8 cellular contexts compared by ENCODE assay signal in genomic region chr12:69570545-69571399, GRCh38. TPM values are rescaled to one million over a fixed set of nuclear protein-coding genes. Genes with fewer than 3 reads are reported as not detected.
A peak's percentile ranks its signal among the peaks of the same experiment; 100 is the strongest.
DNase-seq lines count a peak whose midpoint lies in the region; ATAC-seq and TF ChIP-seq lines count a peak whose summit lies in the region.

No MANE protein-coding gene starts in this region.

- H3K4me3 ChIP-seq in right cardiac atrium (ENCODE audit: low read length): no peak overlapping the region
- no peak overlapping the region for H3K4me3 ChIP-seq in spleen

- H3K9me3 ChIP-seq in right cardiac atrium (ENCODE audit: control insufficient read depth, low read length): no peaks in the 10 kb centered on the region
- H3K9me3 ChIP-seq in spleen: no peaks in the 10 kb centered on the region

- no peaks in the 10 kb centered on the region for H3K27me3 ChIP-seq in right cardiac atrium (ENCODE audit: control insufficient read depth, insufficient read depth)
- no peaks in the 10 kb centered on the region for H3K27me3 ChIP-seq in spleen (replicated peaks in 1 of 7)

- TF ChIP-seq POLR2A in spleen (IDR thresholded peaks at IDR 0.05): no peak

- intact Hi-C loops in right cardiac atrium (cut with DNase I): loop anchor here (5.0 to 10.0 kb wide), 3 partner anchors 98 to 186 kb away; partner anchors contain the start of gene FRS2 (in 1 of the 4)
- intact Hi-C loops in spleen (cut with DNase I; ENCODE audit: low total_unique reads): loop anchor here (5.0 kb wide), 1 partner anchor 213 kb away; the partner anchor contains the start of gene YEATS4

- DNase-seq in DMS53 treated with DMSO at 0.1 percent for 48 hours (lab: John Stamatoyannopoulos, UW; ENCODE audit: unreplicated experiment) (peak; percentile 78), LoVo (ENCODE audit: low spot score) (peak; percentile 74), amniotic epithelial cell (ENCODE audit: low read depth) (peak; percentile 69), right cardiac atrium (peak in 2 of 3 donors; percentile 20 to 59), spleen (no peak)

- peak; percentile 71 for ATAC-seq in GM21447 (IDR thresholded peaks at IDR 0.05; ENCODE audit: unreplicated experiment)
- ATAC-seq in SK-N-SH treated with all-trans-retinoic acid at 6 μM for 48 hours: peak; percentile 61; the same call in 2 of the 3 replicates
- ATAC-seq in right cardiac atrium: peak; percentile 56 to 64
- ATAC-seq in HG03135 (IDR thresholded peaks at IDR 0.05; ENCODE audit: unreplicated experiment): no peak

- H3K4me1 ChIP-seq in right cardiac atrium (ENCODE audit: control insufficient read depth, insufficient read depth, low read length) (no peaks in the 10 kb centered on the region), spleen (peaks cover 0 to 8% (median 4%) of the 10 kb centered on the region in 6 donors)

- TF ChIP-seq CTCF in spleen (IDR thresholded peaks at IDR 0.05 in 8 of 11, conservative IDR thresholded peaks at IDR 0.05 in 3 of 11): peak; percentile 49 to 86 (median 75)

- H3K27ac ChIP-seq in right cardiac atrium (ENCODE audit: low read length): no peak overlapping the region
- H3K27ac ChIP-seq in spleen: no peak overlapping the region

- 48% methylated on average over 6 of the region's 6 CpGs for WGBS in right cardiac atrium
- WGBS in spleen, 5 donors: 52 to 74% (median 62%) methylated on average over 6 of the region's 6 CpGs

- H3K36me3 ChIP-seq in spleen: peaks cover 4 to 89% (median 56%) of the 10 kb centered on the region in 6 donors

TF ChIP-seq in SK-N-SH treated with all-trans-retinoic acid at 6 μM for 48 hours, 23 proteins besides CTCF, POLR2A, EP300 and RAD21:
- no peak for TF ChIP-seq ZNF70 (CRISPR knock-in tag; IDR thresholded peaks at IDR 0.05)
- TF ChIP-seq ZFP30 (CRISPR knock-in tag; IDR thresholded peaks at IDR 0.05): no peak
- TF ChIP-seq ARNTL (CRISPR knock-in tag; IDR thresholded peaks at IDR 0.05; ENCODE audit: borderline replicate concordance, low read depth): no peak

RNA-seq across cellular contexts. Expression of gene CCT2, which starts 14.5 kb away (rescaled TPM):
- total RNA-seq in right cardiac atrium (100 to 1,000 TPM in 2 of 4 donors, 10 to 100 TPM in 2; 86.2 to 130 (median 98.5) TPM), spleen (100 to 1,000 TPM in 1 of 7 donors, 10 to 100 TPM in 6; 80.5 to 120 (median 89.0) TPM)
- polyA plus RNA-seq in right cardiac atrium (76.9 TPM), spleen (100 to 1,000 TPM in 2 of 3 donors, 10 to 100 TPM in 1; 91.6 to 104 (median 103) TPM)

RNA-seq across cellular contexts. Expression of gene LRRC10, which starts 39.9 kb away (rescaled TPM):
- total RNA-seq in right cardiac atrium (10 to 100 TPM in 3 of 4 donors, 1 to 10 TPM in 1; 3.2 to 22.2 (median 20.4) TPM), spleen (not detected)
- polyA plus RNA-seq in right cardiac atrium (22.0 TPM), spleen (not detected)

Comparison
In these comparisons a context has a peak if more than half of its experiments do, and no peak if none do; other contexts are left out.
1. RNA of gene LRRC10, which starts 39.9 kb away (total RNA-seq): 3.2 to 22.2 TPM in right cardiac atrium; not detected in spleen; every median in the first group is over 4 times any median in the second.